3 cellular contexts compared by ENCODE assay signal in the genomic region with DNA sequence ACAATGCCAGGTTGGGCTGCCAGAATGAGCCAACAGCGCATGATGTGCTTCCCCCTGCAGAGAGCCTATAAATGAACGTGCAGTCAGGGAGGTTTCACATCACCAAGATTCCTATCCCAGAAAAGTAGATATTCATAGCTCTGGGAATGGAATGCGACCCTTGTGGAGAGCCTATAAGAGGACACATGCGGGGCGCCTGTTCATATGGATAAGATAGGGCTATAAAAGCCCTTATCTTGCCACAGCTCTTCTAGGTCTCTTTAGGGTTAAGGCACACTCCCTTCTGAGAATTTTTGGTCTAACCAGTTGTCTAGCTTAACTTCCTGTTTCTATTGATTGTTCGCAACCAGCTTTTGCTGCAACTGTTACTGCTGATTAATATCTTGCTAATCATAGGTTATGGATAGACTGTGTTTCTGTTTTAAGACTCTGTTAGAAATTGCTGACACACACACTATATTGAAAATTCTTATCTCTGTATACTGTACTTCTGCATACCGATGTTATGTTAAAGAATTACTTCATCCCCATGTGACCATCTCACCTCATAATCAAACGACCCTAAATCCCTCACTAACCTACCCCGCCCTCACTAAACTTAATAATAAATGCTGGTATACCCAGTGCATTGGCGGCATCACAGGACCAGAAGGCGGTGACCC.
TF ChIP-seq lines count a peak whose summit lies in the region.

No MANE protein-coding gene starts in this region.

TF ChIP-seq in IMR-90, 13 proteins besides CTCF, POLR2A, EP300 and RAD21:
- peak; percentile 37 for TF ChIP-seq MAFK (IDR thresholded peaks at IDR 0.05; ENCODE audit: low read depth, low read length)
TF ChIP-seq in IMR-90: peak in this region for 1; not testable (repeated sequence) for 12.

TF ChIP-seq in WTC11, 78 proteins besides CTCF, POLR2A, EP300 and RAD21:
- peak; percentile 76; the same call in 1 of the 2 replicates for TF ChIP-seq TEAD1 (CRISPR knock-in tag; IDR thresholded peaks at IDR 0.05)

TF ChIP-seq in HepG2, 621 proteins besides CTCF, POLR2A, EP300 and RAD21:
- peak; percentile 42 for TF ChIP-seq MAFF (IDR thresholded peaks at IDR 0.05; ENCODE audit: low read depth, low read length)
- peak; percentile 44 to 71 for TF ChIP-seq MAFK (conservative IDR thresholded peaks at IDR 0.05 in 1 of 2, IDR thresholded peaks at IDR 0.05 in 1 of 2; ENCODE audit: low read length in 2 of 2)
